In genomic region chr13:29550589-29550988, GRCh38 we compare ENCODE assay signal across 1 cellular context.
TF ChIP-seq lines count a peak whose summit lies in the region.

No MANE protein-coding gene starts in this region.

TF ChIP-seq in GM12878, 131 proteins besides CTCF, POLR2A, EP300 and RAD21 (continued from another document):
- TF ChIP-seq HSF1 (IDR thresholded peaks at IDR 0.05; ENCODE audit: low read depth, low read length), result no peak
- TF ChIP-seq, protein P1, sequence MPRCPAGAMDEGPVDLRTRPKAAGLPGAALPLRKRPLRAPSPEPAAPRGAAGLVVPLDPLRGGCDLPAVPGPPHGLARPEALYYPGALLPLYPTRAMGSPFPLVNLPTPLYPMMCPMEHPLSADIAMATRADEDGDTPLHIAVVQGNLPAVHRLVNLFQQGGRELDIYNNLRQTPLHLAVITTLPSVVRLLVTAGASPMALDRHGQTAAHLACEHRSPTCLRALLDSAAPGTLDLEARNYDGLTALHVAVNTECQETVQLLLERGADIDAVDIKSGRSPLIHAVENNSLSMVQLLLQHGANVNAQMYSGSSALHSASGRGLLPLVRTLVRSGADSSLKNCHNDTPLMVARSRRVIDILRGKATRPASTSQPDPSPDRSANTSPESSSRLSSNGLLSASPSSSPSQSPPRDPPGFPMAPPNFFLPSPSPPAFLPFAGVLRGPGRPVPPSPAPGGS (IDR thresholded peaks at IDR 0.05; ENCODE audit: borderline replicate concordance, insufficient read depth, low read depth, low read length, poor library complexity, severe bottlenecking), result peak; percentile 25
